9 cellular contexts compared by ENCODE assay signal in the genomic region with DNA sequence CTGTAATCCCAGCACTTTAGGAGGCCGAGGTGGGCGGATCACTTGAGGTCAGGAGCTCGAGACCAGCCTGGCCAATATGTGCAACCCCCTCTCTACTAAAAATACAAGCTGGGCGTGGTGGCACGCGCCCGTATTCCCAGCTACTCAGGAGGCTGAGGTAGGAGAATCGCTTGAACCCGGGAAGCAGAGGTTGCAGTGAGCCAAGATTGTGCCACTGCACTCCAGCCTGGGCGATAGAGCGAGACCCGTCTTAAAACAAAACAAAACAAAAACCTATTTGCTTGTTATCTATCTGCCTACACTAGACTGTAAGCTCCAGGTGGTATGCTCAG. TPM values are rescaled to one million over a fixed set of nuclear protein-coding genes. Genes with fewer than 3 reads are reported as not detected.
DNase-seq lines count a peak whose midpoint lies in the region; ATAC-seq and TF ChIP-seq lines count a peak whose summit lies in the region.
"Not testable (repeated sequence)": the region's sequence is repeated elsewhere in the genome, so short reads cannot be mapped to it uniquely, and the experiment has no call there.
"Had no signal": no experiment of that assay in that cellular context is flagged by ENCODE, and none has a peak within 500 bp of the region (broad histone marks: within the 10 kb centered on the region; RNA-seq: fewer than 3 reads in every experiment).

No MANE protein-coding gene starts in this region.

- peaks cover 11% of the 10 kb centered on the region for H3K4me1 ChIP-seq in ectodermal cell (ENCODE audit: control insufficient read depth, insufficient read depth, low read length)
- not testable (repeated sequence) for H3K4me1 ChIP-seq in iPS-15b (ENCODE audit: control insufficient read depth, insufficient read depth, low read length)

- intact Hi-C loops in natural killer cell (cut with micrococcal nuclease), result not testable (repeated sequence)

- peaks cover 53% of the 10 kb centered on the region for H3K27me3 Mint-ChIP-seq in T-helper 2 cell treated with Interferon-gamma antibody and Interleukin-4, amounts not matched to agents 5 μg/mL and 100 μg/mL, for 36 hours (ENCODE audit: low read depth)
- H3K27me3 Mint-ChIP-seq in activated naive CD8-positive, alpha-beta T cell treated with anti-CD3 and anti-CD28 coated beads, Interleukin-2, amount 10 ng/mL, durations not matched to agents 7 days and 5 days, result peaks cover 44% of the 10 kb centered on the region
- peaks cover 37 to 60% of the 10 kb centered on the region in 2 donors for H3K27me3 Mint-ChIP-seq in natural killer cell (ENCODE audit: low read depth in 2 of 2)

- POLR2A ChIA-PET in activated naive CD8-positive, alpha-beta T cell treated with anti-CD3 and anti-CD28 coated beads, Interleukin-2, amount 10 ng/mL, durations not matched to agents 7 days and 5 days (lab: Charles Lee), result interaction anchor here (0.6 to 1.1 kb wide), 2 partner anchors 16 to 22 kb away, joined by 3 to 4 read pairs; no protein-coding TSS in a partner anchor

- H3K9me3 Mint-ChIP-seq in T-helper 2 cell treated with Interferon-gamma antibody and Interleukin-4, amounts not matched to agents 5 μg/mL and 100 μg/mL, for 36 hours; activated naive CD8-positive, alpha-beta T cell treated with anti-CD3 and anti-CD28 coated beads, Interleukin-2, amount 10 ng/mL, durations not matched to agents 7 days and 5 days; natural killer cell: not testable (repeated sequence)

- H3K27me3 ChIP-seq in ectodermal cell (ENCODE audit: control insufficient read depth, insufficient read depth, low read length, poor library complexity, severe bottlenecking) (peaks cover 48% of the 10 kb centered on the region), iPS-15b (ENCODE audit: control insufficient read depth, insufficient read depth, low read length) (peaks cover 41% of the 10 kb centered on the region)

- not testable (repeated sequence) for H3K9me3 ChIP-seq in ectodermal cell (ENCODE audit: control insufficient read depth, low read length); iPS-15b (ENCODE audit: control insufficient read depth, insufficient read depth, low read length)

- 83 to 85% methylated on average over 12 of the region's 12 CpGs for WGBS in ectodermal cell, 2 experiments

- DNase-seq in T-helper 2 cell treated with Interferon-gamma antibody and Interleukin-4, amounts not matched to agents 5 μg/mL and 100 μg/mL, for 36 hours (ENCODE audit: low spot score); activated naive CD8-positive, alpha-beta T cell treated with anti-CD3 and anti-CD28 coated beads, Interleukin-2, amount 10 ng/mL, durations not matched to agents 7 days and 5 days; natural killer cell: not testable (repeated sequence)

- peak overlapping the region; percentile 81 for H3K4me3 Mint-ChIP-seq in T-helper 2 cell treated with Interferon-gamma antibody and Interleukin-4, amounts not matched to agents 5 μg/mL and 100 μg/mL, for 36 hours
- H3K4me3 Mint-ChIP-seq in activated naive CD8-positive, alpha-beta T cell treated with anti-CD3 and anti-CD28 coated beads, Interleukin-2, amount 10 ng/mL, durations not matched to agents 7 days and 5 days, result peak overlapping the region; percentile 81
- peak overlapping the region; percentile 88 for H3K4me3 Mint-ChIP-seq in natural killer cell

- not testable (repeated sequence) for H3K36me3 Mint-ChIP-seq in T-helper 2 cell treated with Interferon-gamma antibody and Interleukin-4, amounts not matched to agents 5 μg/mL and 100 μg/mL, for 36 hours (ENCODE audit: low read depth); activated naive CD8-positive, alpha-beta T cell treated with anti-CD3 and anti-CD28 coated beads, Interleukin-2, amount 10 ng/mL, durations not matched to agents 7 days and 5 days; natural killer cell

- not testable (repeated sequence) for H3K27ac ChIP-seq in ectodermal cell (ENCODE audit: insufficient read depth, low read depth, low read length, poor library complexity, severe bottlenecking); skin epidermis

- H3K36me3 ChIP-seq in ectodermal cell (ENCODE audit: control insufficient read depth, insufficient read depth, low read length); iPS-15b (ENCODE audit: control insufficient read depth, insufficient read depth, low read length): not testable (repeated sequence)

- H3K9ac ChIP-seq in iPS-15b (ENCODE audit: low read depth, low read length), result not testable (repeated sequence)

- peak; percentile 55 for ATAC-seq in activated naive CD8-positive, alpha-beta T cell treated with anti-CD3 and anti-CD28 coated beads, Interleukin-2, amount 10 ng/mL, durations not matched to agents 7 days and 5 days (ENCODE audit: low read depth)
- ATAC-seq in natural killer cell, result not testable (repeated sequence)

- TF ChIP-seq CTCF in GM12875 (IDR thresholded peaks at IDR 0.05; ENCODE audit: borderline replicate concordance, insufficient read depth, low read depth, low read length); natural killer cell (IDR thresholded peaks at IDR 0.05): not testable (repeated sequence)

- H3K4me3 ChIP-seq in GM12875 (ENCODE audit: low read depth, low read length), result peak overlapping the region; percentile 43
- peak overlapping the region; percentile 40 for H3K4me3 ChIP-seq in ectodermal cell (ENCODE audit: insufficient read depth, low read depth, low read length)
- peak overlapping the region; percentile 65 for H3K4me3 ChIP-seq in iPS-15b (ENCODE audit: low read depth, low read length)
- H3K4me3 ChIP-seq in skin epidermis, result peak overlapping the region in 5 of 7 experiments; percentile 0 to 20 (median 13)

- H3K27ac Mint-ChIP-seq in T-helper 2 cell treated with Interferon-gamma antibody and Interleukin-4, amounts not matched to agents 5 μg/mL and 100 μg/mL, for 36 hours; activated naive CD8-positive, alpha-beta T cell treated with anti-CD3 and anti-CD28 coated beads, Interleukin-2, amount 10 ng/mL, durations not matched to agents 7 days and 5 days; natural killer cell: not testable (repeated sequence)

- H3K4me1 Mint-ChIP-seq in T-helper 2 cell treated with Interferon-gamma antibody and Interleukin-4, amounts not matched to agents 5 μg/mL and 100 μg/mL, for 36 hours (ENCODE audit: low read depth); activated naive CD8-positive, alpha-beta T cell treated with anti-CD3 and anti-CD28 coated beads, Interleukin-2, amount 10 ng/mL, durations not matched to agents 7 days and 5 days; natural killer cell: not testable (repeated sequence)

RNA-seq across cellular contexts. Expression of gene GRID1, which starts 22.5 kb away (rescaled TPM):
- not detected for total RNA-seq in activated naive CD8-positive, alpha-beta T cell treated with anti-CD3 and anti-CD28 coated beads, Interleukin-2, amount 10 ng/mL, durations not matched to agents 7 days and 5 days
- polyA plus RNA-seq in ectodermal cell (2013, experiment 1 of 4), result 0.46 TPM
- polyA plus RNA-seq in ectodermal cell (2013, experiment 2 of 4), result 0.41 TPM
- 0.37 TPM for polyA plus RNA-seq in ectodermal cell (2013, experiment 3 of 4)
- 1.3 TPM for polyA plus RNA-seq in ectodermal cell (2013, experiment 4 of 4)
- not detected for total RNA-seq in natural killer cell
- total RNA-seq: Daoy, mononuclear cell had no signal

Comparison
In these comparisons a context has a peak if more than half of its experiments do, and no peak if none do; other contexts are left out.
1. H3K4me3 ChIP-seq: peak in every context shown above with its lines; median percentile 65 in iPS-15b; 43 in GM12875; 40 in ectodermal cell; 13 in skin epidermis.